In the genomic region with DNA sequence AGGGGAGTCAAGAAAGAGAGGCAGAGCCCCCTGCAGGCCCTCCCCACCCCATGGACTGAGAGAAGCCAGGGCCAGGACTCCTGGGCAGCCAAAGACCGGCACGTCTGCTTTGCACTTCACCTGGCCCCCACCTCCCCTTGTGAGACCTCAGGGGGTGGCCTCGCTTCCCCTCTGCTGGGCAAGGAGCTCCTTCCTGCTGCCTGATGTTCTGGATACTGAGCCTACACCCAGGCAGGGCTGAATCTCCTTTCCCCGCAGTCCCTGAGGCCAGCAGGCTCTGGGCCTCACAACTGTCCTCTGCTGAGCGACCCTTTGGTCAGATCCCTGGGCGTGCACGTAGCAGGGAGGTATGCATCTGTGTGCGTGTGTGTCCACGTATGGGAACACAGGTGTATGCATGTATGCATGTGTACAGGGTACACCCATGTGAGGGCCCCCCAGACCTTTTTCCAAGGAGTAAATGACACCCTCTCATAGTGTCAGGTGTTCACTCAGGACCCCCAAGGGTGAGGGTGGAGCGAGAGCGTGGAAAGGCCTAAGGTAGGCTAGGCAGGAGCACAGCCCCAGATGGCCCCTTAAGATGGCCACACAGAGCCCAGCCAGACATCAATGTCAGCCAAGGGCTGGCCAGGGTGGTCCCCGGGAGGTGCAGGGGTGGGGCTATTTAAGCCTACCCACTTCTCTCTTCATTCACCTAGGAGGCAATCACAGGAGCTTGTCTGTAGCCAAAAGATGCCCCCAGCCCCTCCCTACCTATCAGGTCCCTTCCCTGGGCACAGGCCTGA, we compare ENCODE assay signal across 27 cellular contexts. TPM values are rescaled to one million over a fixed set of nuclear protein-coding genes. Genes with fewer than 3 reads are reported as not detected.
"Had no signal": no experiment of that assay in that cellular context is flagged by ENCODE, and none has a peak within 500 bp of the region (broad histone marks: within the 10 kb centered on the region; RNA-seq: fewer than 3 reads in every experiment).

No MANE protein-coding gene starts in this region.

- H3K9me3 ChIP-seq: MG63 had no signal

- H3K27ac Mint-ChIP-seq: activated B cell treated with CpG ODN at 0.5 μM for 24 hours; activated CD4-positive, alpha-beta memory T cell treated with anti-CD3 and anti-CD28 coated beads for 36 hours; activated CD4-positive, alpha-beta T cell treated with anti-CD3 and anti-CD28 coated beads, Interleukin-2, amount 10 ng/mL, durations not matched to agents 7 days and 5 days; activated naive CD4-positive, alpha-beta T cell treated with anti-CD3 and anti-CD28 coated beads for 36 hours; activated naive CD8-positive, alpha-beta T cell; activated T-helper 17 cell treated with anti-CD3 and anti-CD28 coated beads, Interleukin-2, amount 50 U/mL, for 72 hours; T-helper 17 cell had no signal

- H3K36me3 ChIP-seq: MG63 had no signal

- H3K4me3 ChIP-seq: MG63 had no signal

- H3K9me3 Mint-ChIP-seq: activated B cell treated with CpG ODN at 0.5 μM for 24 hours; activated CD4-positive, alpha-beta memory T cell treated with anti-CD3 and anti-CD28 coated beads for 36 hours; activated CD4-positive, alpha-beta T cell treated with anti-CD3 and anti-CD28 coated beads, Interleukin-2, amount 10 ng/mL, durations not matched to agents 7 days and 5 days; activated naive CD4-positive, alpha-beta T cell treated with anti-CD3 and anti-CD28 coated beads for 36 hours; activated T-cell treated with anti-CD3 and anti-CD28 coated beads, Interleukin-2, amount 50 U/mL, for 4 hours; activated T-helper 17 cell treated with anti-CD3 and anti-CD28 coated beads, Interleukin-2, amount 50 U/mL, for 72 hours; brain had no signal

- H3K4me1 Mint-ChIP-seq: activated T-helper 17 cell treated with anti-CD3 and anti-CD28 coated beads, Interleukin-2, amount 50 U/mL, for 72 hours had no signal

- DNase-seq: activated B cell treated with CpG ODN at 0.5 μM for 24 hours; activated CD4-positive, alpha-beta memory T cell treated with anti-CD3 and anti-CD28 coated beads for 36 hours; activated CD4-positive, alpha-beta T cell treated with anti-CD3 and anti-CD28 coated beads, Interleukin-2, amount 10 ng/mL, durations not matched to agents 7 days and 5 days; activated CD8-positive, alpha-beta memory T cell treated with anti-CD3 and anti-CD28 coated beads for 24 hours; activated gamma-delta T cell; activated naive CD4-positive, alpha-beta T cell treated with anti-CD3 and anti-CD28 coated beads for 36 hours; activated T-cell treated with anti-CD3 and anti-CD28 coated beads, Interleukin-2, amount 50 U/mL, for 4 hours; amygdala; MG63; MV-4-11; NCI-H1092 treated with DMSO at 0.1 percent for 48 hours; NCI-H1417 treated with DMSO at 0.1 percent for 48 hours; NCI-H1694; NCI-H2029; NCI-H2107; NCI-H2171 treated with DMSO at 0.1 percent for 48 hours; NCI-H226; NCI-H774; T-helper 17 cell; T1000 had no signal

- H3K4me3 Mint-ChIP-seq: activated B cell treated with CpG ODN at 0.5 μM for 24 hours; activated CD4-positive, alpha-beta memory T cell treated with anti-CD3 and anti-CD28 coated beads for 36 hours; activated naive CD4-positive, alpha-beta T cell treated with anti-CD3 and anti-CD28 coated beads for 36 hours; activated T-cell treated with anti-CD3 and anti-CD28 coated beads, Interleukin-2, amount 50 U/mL, for 4 hours; activated T-helper 17 cell treated with anti-CD3 and anti-CD28 coated beads, Interleukin-2, amount 50 U/mL, for 72 hours had no signal

- ATAC-seq: activated T-cell treated with anti-CD3 and anti-CD28 coated beads, Interleukin-2, amount 50 U/mL, for 4 hours; activated T-helper 17 cell treated with anti-CD3 and anti-CD28 coated beads, Interleukin-2, amount 50 U/mL, for 72 hours; T-helper 17 cell had no signal

- H3K27ac ChIP-seq: RWPE1 had no signal

- H3K36me3 Mint-ChIP-seq: activated CD4-positive, alpha-beta memory T cell treated with anti-CD3 and anti-CD28 coated beads for 36 hours; activated naive CD8-positive, alpha-beta T cell; brain had no signal

- FAIRE-seq: astrocyte, TTC549 had no signal

RNA-seq across cellular contexts. Expression of gene RET, which starts 1.9 kb away (rescaled TPM):
- total RNA-seq: activated B cell treated with CpG ODN at 0.5 μM for 24 hours, SK-MEL-5 had no signal
